In the genomic region with DNA sequence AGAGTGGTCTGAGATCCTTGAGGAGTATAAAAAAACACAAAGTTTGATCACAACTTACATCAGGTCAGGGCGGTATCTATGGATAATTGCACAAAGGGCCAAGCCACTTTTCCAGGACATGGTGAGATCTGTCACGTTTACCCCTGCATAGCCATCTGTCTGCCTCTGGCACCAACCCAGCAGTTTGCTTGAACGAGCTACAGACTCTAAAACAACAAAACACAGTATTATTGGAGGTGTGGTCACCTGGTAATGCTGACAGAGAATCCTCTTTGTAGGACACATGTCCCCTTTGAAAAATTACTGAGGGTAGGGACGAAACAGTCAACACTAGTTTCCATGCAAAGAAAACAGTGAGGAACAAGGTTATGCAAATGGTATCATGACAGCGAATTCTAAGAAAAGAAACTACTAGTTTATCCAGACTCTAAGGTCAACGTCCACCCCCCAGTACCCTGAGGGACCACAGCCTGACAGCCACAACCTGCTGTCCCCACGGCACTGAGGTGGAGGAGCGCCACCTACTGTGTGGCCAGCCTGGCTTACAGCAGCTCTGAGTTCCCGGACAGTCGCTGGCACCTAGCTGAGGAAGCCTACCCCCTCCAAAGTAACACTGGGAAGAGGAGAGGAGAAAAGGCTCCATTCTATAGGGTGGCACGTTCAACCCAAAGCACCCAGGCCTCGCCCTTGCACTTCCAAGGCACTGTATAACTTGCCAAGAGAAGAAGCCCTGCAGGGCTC, we compare ENCODE assay signal across 9 cellular contexts.
A peak's percentile ranks its signal among the peaks of the same experiment; 100 is the strongest.
DNase-seq lines count a peak whose midpoint lies in the region; ATAC-seq and TF ChIP-seq lines count a peak whose summit lies in the region.
"Had no signal": no experiment of that assay in that cellular context is flagged by ENCODE, and none has a peak within 500 bp of the region (broad histone marks: within the 10 kb centered on the region; RNA-seq: fewer than 3 reads in every experiment).

No MANE protein-coding gene starts in this region.

- no peaks in the 10 kb centered on the region for H4K20me1 ChIP-seq in Loucy (ENCODE audit: insufficient read depth, low read length, poor library complexity, severe bottlenecking)

- DNase-seq in BJ (ENCODE audit: low read depth) = no peak
- DNase-seq in chondrocyte (ENCODE audit: low spot score) = no peak
- DNase-seq in mesenchymal stem cell = no peak
- DNase-seq in activated CD8-positive, alpha-beta memory T cell treated with anti-CD3 and anti-CD28 coated beads for 24 hours = no peak

- no peaks in the 10 kb centered on the region for H3K9me3 ChIP-seq in Loucy (ENCODE audit: insufficient read depth, low read depth, low read length)
- H3K9me3 ChIP-seq in mesenchymal stem cell (ENCODE audit: control insufficient read depth, low read length) = no peaks in the 10 kb centered on the region

- H3K4me3 Mint-ChIP-seq in chondrocyte (ENCODE audit: unreplicated experiment) = no peak overlapping the region
- H3K4me3 Mint-ChIP-seq: IgD-negative memory B cell had no signal

- H3K9me3 Mint-ChIP-seq in chondrocyte (ENCODE audit: low read depth) = no peaks in the 10 kb centered on the region
- H3K9me3 Mint-ChIP-seq: IgD-negative memory B cell had no signal

- H3K36me3 ChIP-seq in BJ (ENCODE audit: control insufficient read depth, insufficient read depth, low read length) (peaks cover 9% of the 10 kb centered on the region), Loucy (ENCODE audit: insufficient read depth, low read length) (peaks cover 84% of the 10 kb centered on the region; the same call in 1 of the 2 replicates), mesenchymal stem cell (ENCODE audit: control insufficient read depth in 1 of 2, insufficient read depth in 2 of 2, low read depth in 1 of 2, low read length in 2 of 2) (peaks cover 42 to 75% of the 10 kb centered on the region in 2 experiments)

- no peak overlapping the region for H3K4me2 ChIP-seq in Loucy (ENCODE audit: low read depth, low read length, poor library complexity, severe bottlenecking)
- no peak overlapping the region for H3K4me2 ChIP-seq in mesenchymal stem cell (ENCODE audit: low read length, poor library complexity, severe bottlenecking)

- no peaks in the 10 kb centered on the region for H3K4me1 Mint-ChIP-seq in chondrocyte (ENCODE audit: low read depth)

- H3K9ac ChIP-seq in Loucy (ENCODE audit: low read depth, low read length, poor library complexity, severe bottlenecking) = no peak overlapping the region
- no peak overlapping the region for H3K9ac ChIP-seq in mesenchymal stem cell (ENCODE audit: low read length)

- ATAC-seq in HG03135 (IDR thresholded peaks at IDR 0.05; ENCODE audit: unreplicated experiment) = no peak
- no peak for ATAC-seq in HG03342 (IDR thresholded peaks at IDR 0.05; ENCODE audit: unreplicated experiment)
- ATAC-seq in GM21367 (IDR thresholded peaks at IDR 0.05; ENCODE audit: unreplicated experiment) = no peak

- no peaks in the 10 kb centered on the region for H3K27me3 Mint-ChIP-seq in chondrocyte (ENCODE audit: low read depth)
- H3K27me3 Mint-ChIP-seq: IgD-negative memory B cell had no signal

- peaks cover 35% of the 10 kb centered on the region for H3K36me3 Mint-ChIP-seq in chondrocyte (ENCODE audit: low read depth)

- H3K27me3 ChIP-seq in BJ (ENCODE audit: control insufficient read depth, insufficient read depth, low read length) (no peaks in the 10 kb centered on the region), Loucy (ENCODE audit: insufficient read depth, low read length, poor library complexity, severe bottlenecking) (no peaks in the 10 kb centered on the region), mesenchymal stem cell (ENCODE audit: control insufficient read depth in 1 of 2, insufficient read depth in 1 of 2, low read length in 2 of 2) (no peaks in the 10 kb centered on the region)

- H3K14ac ChIP-seq in mesenchymal stem cell (ENCODE audit: low read length in 2 of 2) = no peak overlapping the region

- H3K4ac ChIP-seq in mesenchymal stem cell (ENCODE audit: low read depth in 1 of 2, low read length in 2 of 2) = no peak overlapping the region

- H3K9me2 ChIP-seq in Loucy (replicated peaks; ENCODE audit: low read depth, low read length) = no peaks in the 10 kb centered on the region

- no peak overlapping the region for H2BK12ac ChIP-seq in mesenchymal stem cell (ENCODE audit: low read length in 2 of 2)

- no peaks in the 10 kb centered on the region for H3K79me2 ChIP-seq in Loucy (ENCODE audit: insufficient read depth, low read length)

- no peak overlapping the region for H3K18ac ChIP-seq in mesenchymal stem cell (ENCODE audit: low read depth in 1 of 2, low read length in 2 of 2)

- H3K4me3 ChIP-seq in BJ (ENCODE audit: low read depth, low read length) (no peak overlapping the region), Loucy (ENCODE audit: low read length, poor library complexity, severe bottlenecking) (no peak overlapping the region), mesenchymal stem cell (ENCODE audit: insufficient read depth in 1 of 2, low read depth in 1 of 2, low read length in 2 of 2) (no peak overlapping the region)

- H3K79me1 ChIP-seq in mesenchymal stem cell (replicated peaks; ENCODE audit: low read length, poor library complexity, severe bottlenecking) = peaks cover 29% of the 10 kb centered on the region

- no peak overlapping the region for H2BK5ac ChIP-seq in mesenchymal stem cell (ENCODE audit: low read depth, low read length, poor library complexity, severe bottlenecking)

- H3K27ac ChIP-seq in mesenchymal stem cell (ENCODE audit: low read length, poor library complexity, severe bottlenecking) = no peak overlapping the region

- H3K27ac Mint-ChIP-seq in chondrocyte (ENCODE audit: unreplicated experiment) = no peak overlapping the region
- H3K27ac Mint-ChIP-seq: IgD-negative memory B cell had no signal

- peak overlapping the region; percentile 19 for H4K8ac ChIP-seq in mesenchymal stem cell (ENCODE audit: low read length)

- H2BK120ac ChIP-seq in mesenchymal stem cell (ENCODE audit: low read depth, low read length) = no peak overlapping the region

- 84% methylated on average over 8 of the region's 12 CpGs for WGBS in mesenchymal stem cell

- no peak overlapping the region for H4K91ac ChIP-seq in mesenchymal stem cell (ENCODE audit: low read length)

- H2AFZ ChIP-seq in Loucy (ENCODE audit: low read length) = no peak overlapping the region
- no peak overlapping the region for H2AFZ ChIP-seq in mesenchymal stem cell (ENCODE audit: low read depth, low read length)

- CTCF ChIA-PET in BJ (lab: Yijun Ruan, JAX) = interaction anchor here (0.9 to 3.0 kb wide), 6 partner anchors 11 to 62 kb away, joined by 3 to 12 read pairs (median 4); no protein-coding TSS in a partner anchor

- TF ChIP-seq CTCF in BJ (IDR thresholded peaks at IDR 0.05; ENCODE audit: insufficient read depth, low read depth, low read length) (peak; percentile 25; the same call in 1 of the 2 replicates), Loucy (conservative IDR thresholded peaks at IDR 0.05; ENCODE audit: low read length) (peak; percentile 66), chondrocyte (IDR thresholded peaks at IDR 0.05) (peak; percentile 54)

- no peak overlapping the region for H2AK5ac ChIP-seq in mesenchymal stem cell (ENCODE audit: low read length, severe bottlenecking)

- H2BK15ac ChIP-seq in mesenchymal stem cell (ENCODE audit: low read depth, poor library complexity, severe bottlenecking) = no peak overlapping the region

- H3K4me1 ChIP-seq in Loucy (ENCODE audit: insufficient read depth, low read length, poor library complexity, severe bottlenecking) = no peaks in the 10 kb centered on the region
- H3K4me1 ChIP-seq in mesenchymal stem cell (ENCODE audit: control insufficient read depth, insufficient read depth, low read depth, low read length) = peaks cover 7% of the 10 kb centered on the region

- no peaks in the 10 kb centered on the region for H3F3A ChIP-seq in Loucy (ENCODE audit: low read depth)

- POLR2A ChIA-PET in BJ (lab: Charles Lee) = no interaction called here

- H3K23ac ChIP-seq in mesenchymal stem cell (ENCODE audit: low read length in 2 of 2) = no peak overlapping the region
